ENCODE assay signal across 2 cellular contexts in genomic region chr4:21209854-21210253, GRCh38.
TF ChIP-seq lines count a peak whose summit lies in the region.

No MANE protein-coding gene starts in this region.

TF ChIP-seq in endothelial cell of umbilical vein, 7 proteins besides CTCF, POLR2A, EP300 and RAD21 (continued from another document):
- TF ChIP-seq FOS (IDR thresholded peaks at IDR 0.05; ENCODE audit: borderline replicate concordance, insufficient read depth, low read length), result peak; percentile 35
TF ChIP-seq in endothelial cell of umbilical vein: peak in this region for 1.

TF ChIP-seq in neural cell, 6 proteins besides CTCF, POLR2A, EP300 and RAD21:
- no peak for TF ChIP-seq EZH2 (IDR thresholded peaks at IDR 0.05; ENCODE audit: borderline replicate concordance, insufficient read depth, low read length, poor library complexity, severe bottlenecking)
- no peak for TF ChIP-seq SMC3 (conservative IDR thresholded peaks at IDR 0.05; ENCODE audit: poor library complexity)
- TF ChIP-seq POLR2AphosphoS5 (IDR thresholded peaks at IDR 0.05), result peak; percentile 51
- no peak for TF ChIP-seq MXI1 (conservative IDR thresholded peaks at IDR 0.05; ENCODE audit: poor library complexity, severe bottlenecking)
- TF ChIP-seq, protein P1, sequence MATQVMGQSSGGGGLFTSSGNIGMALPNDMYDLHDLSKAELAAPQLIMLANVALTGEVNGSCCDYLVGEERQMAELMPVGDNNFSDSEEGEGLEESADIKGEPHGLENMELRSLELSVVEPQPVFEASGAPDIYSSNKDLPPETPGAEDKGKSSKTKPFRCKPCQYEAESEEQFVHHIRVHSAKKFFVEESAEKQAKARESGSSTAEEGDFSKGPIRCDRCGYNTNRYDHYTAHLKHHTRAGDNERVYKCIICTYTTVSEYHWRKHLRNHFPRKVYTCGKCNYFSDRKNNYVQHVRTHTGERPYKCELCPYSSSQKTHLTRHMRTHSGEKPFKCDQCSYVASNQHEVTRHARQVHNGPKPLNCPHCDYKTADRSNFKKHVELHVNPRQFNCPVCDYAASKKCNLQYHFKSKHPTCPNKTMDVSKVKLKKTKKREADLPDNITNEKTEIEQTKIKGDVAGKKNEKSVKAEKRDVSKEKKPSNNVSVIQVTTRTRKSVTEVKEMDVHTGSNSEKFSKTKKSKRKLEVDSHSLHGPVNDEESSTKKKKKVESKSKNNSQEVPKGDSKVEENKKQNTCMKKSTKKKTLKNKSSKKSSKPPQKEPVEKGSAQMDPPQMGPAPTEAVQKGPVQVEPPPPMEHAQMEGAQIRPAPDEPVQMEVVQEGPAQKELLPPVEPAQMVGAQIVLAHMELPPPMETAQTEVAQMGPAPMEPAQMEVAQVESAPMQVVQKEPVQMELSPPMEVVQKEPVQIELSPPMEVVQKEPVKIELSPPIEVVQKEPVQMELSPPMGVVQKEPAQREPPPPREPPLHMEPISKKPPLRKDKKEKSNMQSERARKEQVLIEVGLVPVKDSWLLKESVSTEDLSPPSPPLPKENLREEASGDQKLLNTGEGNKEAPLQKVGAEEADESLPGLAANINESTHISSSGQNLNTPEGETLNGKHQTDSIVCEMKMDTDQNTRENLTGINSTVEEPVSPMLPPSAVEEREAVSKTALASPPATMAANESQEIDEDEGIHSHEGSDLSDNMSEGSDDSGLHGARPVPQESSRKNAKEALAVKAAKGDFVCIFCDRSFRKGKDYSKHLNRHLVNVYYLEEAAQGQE (IDR thresholded peaks at IDR 0.05; ENCODE audit: borderline replicate concordance), result no peak
- TF ChIP-seq TAF1 (IDR thresholded peaks at IDR 0.05; ENCODE audit: low read depth), result no peak
